ENCODE assay signal across 25 cellular contexts in the genomic region with DNA sequence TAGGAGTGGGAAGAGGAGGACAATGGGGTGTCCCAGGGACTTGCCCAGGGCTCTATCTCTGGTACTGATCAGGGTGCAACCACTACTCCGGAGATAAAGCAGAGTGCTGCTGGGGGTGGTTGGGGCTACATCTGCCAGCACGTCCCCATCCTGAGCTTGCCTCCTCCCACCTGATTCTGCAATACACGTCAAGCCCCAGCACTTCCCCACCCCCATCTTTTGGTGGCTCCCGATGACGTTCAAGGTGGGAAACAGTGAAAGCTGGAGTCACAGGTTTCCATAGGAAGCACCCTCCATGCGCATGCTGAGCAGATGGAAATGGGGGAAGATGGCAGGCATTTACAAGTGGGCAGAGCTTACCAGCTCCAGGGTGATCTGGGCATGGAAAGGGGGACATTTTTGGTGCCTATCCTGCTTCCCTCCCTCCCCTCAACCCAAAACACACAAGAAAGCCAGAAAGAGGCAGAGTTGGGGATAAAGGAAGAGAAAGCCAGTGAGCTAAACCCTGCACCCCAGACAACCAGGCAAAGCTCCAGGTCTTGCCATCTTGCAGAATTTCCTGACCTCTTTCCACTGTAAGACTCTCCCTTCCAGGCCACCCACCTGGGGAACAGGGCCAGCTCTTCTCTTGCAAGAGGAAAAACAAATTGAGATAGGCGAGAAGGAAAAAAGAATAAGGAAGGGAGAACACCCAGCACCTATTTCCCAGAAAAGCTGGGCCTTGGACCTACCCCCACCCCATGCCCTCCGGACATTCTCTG. TPM values are rescaled to one million over a fixed set of nuclear protein-coding genes. Genes with fewer than 3 reads are reported as not detected.
DNase-seq lines count a peak whose midpoint lies in the region; ATAC-seq, FAIRE-seq and TF ChIP-seq lines count a peak whose summit lies in the region.
"Had no signal": no experiment of that assay in that cellular context is flagged by ENCODE, and none has a peak within 500 bp of the region (broad histone marks: within the 10 kb centered on the region; RNA-seq: fewer than 3 reads in every experiment).

No MANE protein-coding gene starts in this region.

- no peaks in the 10 kb centered on the region for H3K9me3 ChIP-seq in HEK293 (ENCODE audit: control insufficient read depth, insufficient read depth, low read depth, low read length)
- H3K9me3 ChIP-seq: A549 had no signal

- CTCF ChIA-PET in HEK293 (lab: Yijun Ruan, JAX) = interaction anchor here (0.5 to 2.9 kb wide), 7 partner anchors 10 to 129 kb away, joined by 3 to 17 read pairs (median 4); a partner anchor contains a TSS

- no peak for TF ChIP-seq CTCF in HEK293 (tag by site-specific recombination; IDR thresholded peaks at IDR 0.05)
- TF ChIP-seq CTCF in bronchial epithelial cell (IDR thresholded peaks at IDR 0.05; ENCODE audit: insufficient read depth, low read length, severe bottlenecking) = no peak

- no peak overlapping the region for H3K27ac ChIP-seq in HEK293 (ENCODE audit: extremely low read depth, low read depth, low read length)
- H3K27ac ChIP-seq: A549 had no signal

- H3K36me3 ChIP-seq in HEK293 (ENCODE audit: control insufficient read depth in 2 of 2, insufficient read depth in 1 of 2, low read length in 2 of 2) = no peaks in the 10 kb centered on the region
- no peaks in the 10 kb centered on the region for H3K36me3 ChIP-seq in bronchial epithelial cell (ENCODE audit: control insufficient read depth, insufficient read depth, low read length)

- POLR2A ChIA-PET in HEK293 (lab: Yijun Ruan, JAX) = interaction anchor here (0.6 kb wide), 1 partner anchor 15 kb away, joined by 10 read pairs; no protein-coding TSS in a partner anchor

- H3K4me3 ChIP-seq in HEK293 (ENCODE audit: low read depth, low read length) (no peak overlapping the region), bronchial epithelial cell (ENCODE audit: low read depth, low read length) (no peak overlapping the region)
- H3K4me3 ChIP-seq: A549, GM23338 had no signal

- intact Hi-C loops in head of caudate nucleus (cut with DNase I) = no loop called here

- no peaks in the 10 kb centered on the region for H3K4me1 ChIP-seq in HEK293 (ENCODE audit: control insufficient read depth, insufficient read depth, low read length)

- ATAC-seq in GM21515 (IDR thresholded peaks at IDR 0.05; ENCODE audit: unreplicated experiment) = no peak
- ATAC-seq in GM18907 (IDR thresholded peaks at IDR 0.05; ENCODE audit: unreplicated experiment) = no peak
- ATAC-seq: A549, GM23338, HCT116 had no signal

- DNase-seq in Ammon's horn (ENCODE audit: low spot score) (peak; percentile 25), bronchial epithelial cell (ENCODE audit: low read depth) (no peak), head of caudate nucleus (peak in 28 of 42 donors; percentile 32 to 79 (median 52)), iPS-NIHi11 (ENCODE audit: low spot score) (no peak), NCI-H1436 treated with DMSO at 0.1 percent for 48 hours (lab: John Stamatoyannopoulos, UW) (no peak)
- DNase-seq: 8988T; ACHN; AML-193; Calu3; CD4-positive, alpha-beta memory T cell; COR-L47; DMS53; DMS79 treated with DMSO at 0.1 percent for 48 hours; H9; HFFc6 had no signal

- FAIRE-seq in bronchial epithelial cell (lab: Jason Lieb, UNC) = peak; percentile 68
- FAIRE-seq: A549, G401.6, GM12892, GM19239 had no signal

- peaks cover 5% of the 10 kb centered on the region for H3K27me3 ChIP-seq in bronchial epithelial cell (ENCODE audit: control insufficient read depth, insufficient read depth, low read length)

TF ChIP-seq in HEK293, 187 proteins besides CTCF, POLR2A, EP300 and RAD21:
- TF ChIP-seq ZFHX2 (tag by site-specific recombination; conservative IDR thresholded peaks at IDR 0.05) (0 out of 2 replicates have a peak, but pooled peaks have one; percentile 7), ZNF837 (tag by site-specific recombination; IDR thresholded peaks at IDR 0.05) (no peak)

RNA-seq across cellular contexts. Expression of a gene that starts 15.8 kb away (rescaled TPM):
- total RNA-seq in bronchial epithelial cell = 21.1 and 34.4 TPM in 2 replicates
- total RNA-seq: CD4-positive, alpha-beta memory T cell had no signal

RNA-seq across cellular contexts. Expression of a gene that starts 56.6 kb away (rescaled TPM):
- total RNA-seq in bronchial epithelial cell = under 0.01 TPM in 1 of 2 replicates, not detected in the other
- total RNA-seq: Calu3; CD4-positive, alpha-beta memory T cell; H4; HFFc6 had no signal

Comparison
In these comparisons a context has a peak if more than half of its experiments do, and no peak if none do; other contexts are left out.
1. DNase-seq: peak in Ammon's horn (single experiment) and head of caudate nucleus (28 of 42); none in bronchial epithelial cell (single experiment), iPS-NIHi11 (single experiment) and NCI-H1436 treated with DMSO at 0.1 percent for 48 hours (single experiment).